8 cellular contexts compared by ENCODE assay signal in genomic region chr1:2412773-2413494, GRCh38. TPM values are rescaled to one million over a fixed set of nuclear protein-coding genes. Genes with fewer than 3 reads are reported as not detected.
DNase-seq lines count a peak whose midpoint lies in the region; ATAC-seq and TF ChIP-seq lines count a peak whose summit lies in the region.

No MANE protein-coding gene starts in this region.

- DNase-seq in NCI-H82 (lab: John Stamatoyannopoulos, UW), result peak; percentile 80
- DNase-seq in NCI-H82 treated with DMSO at 0.1 percent for 48 hours (lab: John Stamatoyannopoulos, UW; ENCODE audit: unreplicated experiment), result no peak
- peak; percentile 73 for DNase-seq in HT-29 (ENCODE audit: low spot score)
- peak; percentile 34 for DNase-seq in WTC11 (ENCODE audit: low spot score)
- DNase-seq in fibroblast of mammary gland (ENCODE audit: low read depth), result peak; percentile 39
- peak in 3 of 5 donors; percentile 45 to 67 (median 66) for DNase-seq in ovary
- no peak for DNase-seq in midbrain (lab: John Stamatoyannopoulos, UW)

- H3K9me3 ChIP-seq in ovary, result no peaks in the 10 kb centered on the region

- POLR2A ChIA-PET in WTC11 (lab: Charles Lee), result interaction anchor here (0.5 to 1.1 kb wide), 2 partner anchors 21 to 165 kb away, joined by 4 read pairs; partner anchors contain the start of genes MORN1 and RER1

- WGBS in ovary, 3 donors, result 0 to 2% (median 2%) methylated on average over 22 to 66 of the region's 66 CpGs

- CTCF ChIA-PET in WTC11 (lab: Charles Lee), result interaction anchor here (0.6 to 1.8 kb wide), 7 partner anchors 19 to 218 kb away, joined by 4 to 9 read pairs (median 4); partner anchors contain the start of gene PANK4

- H3K9me3 Mint-ChIP-seq in WTC11, result no peaks in the 10 kb centered on the region

- no peak for TF ChIP-seq EP300 in ovary (IDR thresholded peaks at IDR 0.05)

- peak overlapping the region; percentile 75 for H3K4me3 Mint-ChIP-seq in WTC11

- TF ChIP-seq CTCF in WTC11 (IDR thresholded peaks at IDR 0.05), result no peak
- no peak for TF ChIP-seq CTCF in fibroblast of mammary gland (conservative IDR thresholded peaks at IDR 0.05; ENCODE audit: control insufficient read depth, insufficient read depth, low read depth, low read length)
- no peak for TF ChIP-seq CTCF in ovary (IDR thresholded peaks at IDR 0.05)

- peaks cover 16% of the 10 kb centered on the region for H3K4me1 Mint-ChIP-seq in WTC11

- H3K27ac Mint-ChIP-seq in WTC11, result no peak overlapping the region

- H3K4me3 ChIP-seq in fibroblast of mammary gland (ENCODE audit: control insufficient read depth, low read depth, low read length), result peak overlapping the region; percentile 58
- H3K4me3 ChIP-seq in ovary, result peak overlapping the region; percentile 87

- no peaks in the 10 kb centered on the region for H3K36me3 ChIP-seq in ovary

- H3K27me3 ChIP-seq in ovary, result no peaks in the 10 kb centered on the region

- peaks cover 6% of the 10 kb centered on the region for H3K4me1 ChIP-seq in ovary (ENCODE audit: insufficient read depth)

- intact Hi-C loops in ovary (cut with DNase I), result loop anchor here in 2 of 4 donors (1.0 to 10.0 kb wide), 3 partner anchors 135 to 1012 kb away; partner anchors contain the start of gene MMEL1 (in 1 of the 2)

- H3K27ac ChIP-seq in ovary, result peak overlapping the region; percentile 76 to 82

- TF ChIP-seq POLR2A in ovary (IDR thresholded peaks at IDR 0.05), result no peak

- H3K27me3 Mint-ChIP-seq in WTC11 (ENCODE audit: low read depth), result no peaks in the 10 kb centered on the region; the same call in 1 of the 2 replicates

- H3K36me3 Mint-ChIP-seq in WTC11, result peaks cover 8% of the 10 kb centered on the region; the same call in 1 of the 2 replicates

- ATAC-seq in GM21447 (IDR thresholded peaks at IDR 0.05; ENCODE audit: unreplicated experiment), result peak; percentile 17
- peak; percentile 4 for ATAC-seq in WTC11

TF ChIP-seq in WTC11, 78 proteins besides CTCF, POLR2A, EP300 and RAD21 (continues in another document):
- TF ChIP-seq FOXK1 (CRISPR knock-in tag; IDR thresholded peaks at IDR 0.05) (peak; percentile 9; the same call in 1 of the 2 replicates), SMAD4 (CRISPR knock-in tag; IDR thresholded peaks at IDR 0.05) (peak; percentile 48; the same call in 1 of the 2 replicates), GRHL2 (CRISPR knock-in tag; IDR thresholded peaks at IDR 0.05; ENCODE audit: insufficient replicate concordance, severe bottlenecking) (no peak), E2F5 (CRISPR knock-in tag; IDR thresholded peaks at IDR 0.05) (peak; percentile 11; the same call in 1 of the 2 replicates), ZNF281 (CRISPR knock-in tag; IDR thresholded peaks at IDR 0.05) (peak; percentile 73; the same call in 1 of the 2 replicates), MYBL2 (CRISPR knock-in tag; IDR thresholded peaks at IDR 0.05) (peak; percentile 68; the same call in 1 of the 2 replicates)
- TF ChIP-seq, protein P1, sequence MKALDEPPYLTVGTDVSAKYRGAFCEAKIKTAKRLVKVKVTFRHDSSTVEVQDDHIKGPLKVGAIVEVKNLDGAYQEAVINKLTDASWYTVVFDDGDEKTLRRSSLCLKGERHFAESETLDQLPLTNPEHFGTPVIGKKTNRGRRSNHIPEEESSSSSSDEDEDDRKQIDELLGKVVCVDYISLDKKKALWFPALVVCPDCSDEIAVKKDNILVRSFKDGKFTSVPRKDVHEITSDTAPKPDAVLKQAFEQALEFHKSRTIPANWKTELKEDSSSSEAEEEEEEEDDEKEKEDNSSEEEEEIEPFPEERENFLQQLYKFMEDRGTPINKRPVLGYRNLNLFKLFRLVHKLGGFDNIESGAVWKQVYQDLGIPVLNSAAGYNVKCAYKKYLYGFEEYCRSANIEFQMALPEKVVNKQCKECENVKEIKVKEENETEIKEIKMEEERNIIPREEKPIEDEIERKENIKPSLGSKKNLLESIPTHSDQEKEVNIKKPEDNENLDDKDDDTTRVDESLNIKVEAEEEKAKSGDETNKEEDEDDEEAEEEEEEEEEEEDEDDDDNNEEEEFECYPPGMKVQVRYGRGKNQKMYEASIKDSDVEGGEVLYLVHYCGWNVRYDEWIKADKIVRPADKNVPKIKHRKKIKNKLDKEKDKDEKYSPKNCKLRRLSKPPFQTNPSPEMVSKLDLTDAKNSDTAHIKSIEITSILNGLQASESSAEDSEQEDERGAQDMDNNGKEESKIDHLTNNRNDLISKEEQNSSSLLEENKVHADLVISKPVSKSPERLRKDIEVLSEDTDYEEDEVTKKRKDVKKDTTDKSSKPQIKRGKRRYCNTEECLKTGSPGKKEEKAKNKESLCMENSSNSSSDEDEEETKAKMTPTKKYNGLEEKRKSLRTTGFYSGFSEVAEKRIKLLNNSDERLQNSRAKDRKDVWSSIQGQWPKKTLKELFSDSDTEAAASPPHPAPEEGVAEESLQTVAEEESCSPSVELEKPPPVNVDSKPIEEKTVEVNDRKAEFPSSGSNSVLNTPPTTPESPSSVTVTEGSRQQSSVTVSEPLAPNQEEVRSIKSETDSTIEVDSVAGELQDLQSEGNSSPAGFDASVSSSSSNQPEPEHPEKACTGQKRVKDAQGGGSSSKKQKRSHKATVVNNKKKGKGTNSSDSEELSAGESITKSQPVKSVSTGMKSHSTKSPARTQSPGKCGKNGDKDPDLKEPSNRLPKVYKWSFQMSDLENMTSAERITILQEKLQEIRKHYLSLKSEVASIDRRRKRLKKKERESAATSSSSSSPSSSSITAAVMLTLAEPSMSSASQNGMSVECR (CRISPR knock-in tag; IDR thresholded peaks at IDR 0.05; ENCODE audit: borderline replicate concordance), result peak; percentile 84; the same call in 1 of the 2 replicates
- TF ChIP-seq, protein P2, sequence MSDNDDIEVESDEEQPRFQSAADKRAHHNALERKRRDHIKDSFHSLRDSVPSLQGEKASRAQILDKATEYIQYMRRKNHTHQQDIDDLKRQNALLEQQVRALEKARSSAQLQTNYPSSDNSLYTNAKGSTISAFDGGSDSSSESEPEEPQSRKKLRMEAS (CRISPR knock-in tag; IDR thresholded peaks at IDR 0.05), result peak; percentile 78
- TF ChIP-seq, protein P3, sequence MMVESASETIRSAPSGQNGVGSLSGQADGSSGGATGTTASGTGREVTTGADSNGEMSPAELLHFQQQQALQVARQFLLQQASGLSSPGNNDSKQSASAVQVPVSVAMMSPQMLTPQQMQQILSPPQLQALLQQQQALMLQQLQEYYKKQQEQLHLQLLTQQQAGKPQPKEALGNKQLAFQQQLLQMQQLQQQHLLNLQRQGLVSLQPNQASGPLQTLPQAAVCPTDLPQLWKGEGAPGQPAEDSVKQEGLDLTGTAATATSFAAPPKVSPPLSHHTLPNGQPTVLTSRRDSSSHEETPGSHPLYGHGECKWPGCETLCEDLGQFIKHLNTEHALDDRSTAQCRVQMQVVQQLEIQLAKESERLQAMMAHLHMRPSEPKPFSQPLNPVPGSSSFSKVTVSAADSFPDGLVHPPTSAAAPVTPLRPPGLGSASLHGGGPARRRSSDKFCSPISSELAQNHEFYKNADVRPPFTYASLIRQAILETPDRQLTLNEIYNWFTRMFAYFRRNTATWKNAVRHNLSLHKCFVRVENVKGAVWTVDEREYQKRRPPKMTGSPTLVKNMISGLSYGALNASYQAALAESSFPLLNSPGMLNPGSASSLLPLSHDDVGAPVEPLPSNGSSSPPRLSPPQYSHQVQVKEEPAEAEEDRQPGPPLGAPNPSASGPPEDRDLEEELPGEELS (CRISPR knock-in tag; IDR thresholded peaks at IDR 0.05), result peak; percentile 23

RNA-seq across cellular contexts. Expression of gene PEX10, which starts 0.6 kb away (rescaled TPM):
- 72.2 and 76.7 TPM in 2 replicates for total RNA-seq in HT-29 (2014; rRNA removed; shearing (Covaris generic))
- total RNA-seq in WTC11 (2021), result 28.6 to 31.7 TPM (median 29.3 TPM) in 3 replicates
- total RNA-seq in ovary, result 10 to 100 TPM; 14.4 to 25.9 (median 23.0) TPM
- polyA plus RNA-seq in ovary, result 10 to 100 TPM; 14.5 to 19.3 TPM

RNA-seq across cellular contexts. Expression of gene RER1, which starts 21.3 kb away (rescaled TPM):
- total RNA-seq in HT-29 (2014; rRNA removed; shearing (Covaris generic)), result 60.1 and 66.2 TPM in 2 replicates
- total RNA-seq in WTC11 (2021) (72.1 to 80.4 TPM (median 79.8 TPM) in 3 replicates), ovary (100 to 1,000 TPM in 3 of 7 donors, 10 to 100 TPM in 4; 51.0 to 130 (median 99.0) TPM)
- 100 to 1,000 TPM in 1 of 2 donors, 10 to 100 TPM in 1; 66.0 to 224 TPM for polyA plus RNA-seq in ovary

RNA-seq across cellular contexts. Expression of gene MORN1, which starts 21.6 kb away (rescaled TPM):
- total RNA-seq in HT-29 (2014; rRNA removed; shearing (Covaris generic)), result 19.3 and 23.6 TPM in 2 replicates
- 14.5 to 19.7 TPM (median 18.5 TPM) in 3 replicates for total RNA-seq in WTC11 (2021)
- total RNA-seq in ovary, result 10 to 100 TPM; 15.6 to 24.2 (median 17.8) TPM
- 1 to 10 TPM; 1.7 to 8.6 TPM for polyA plus RNA-seq in ovary

Comparison
In these comparisons a context has a peak if more than half of its experiments do, and no peak if none do; other contexts are left out.
1. DNase-seq: peak in NCI-H82 (single experiment), HT-29 (single experiment), WTC11 (single experiment), fibroblast of mammary gland (single experiment) and ovary (3 of 5); none in NCI-H82 treated with DMSO at 0.1 percent for 48 hours (single experiment) and midbrain (single experiment).